ENCODE assay signal across 8 cellular contexts in the genomic region with DNA sequence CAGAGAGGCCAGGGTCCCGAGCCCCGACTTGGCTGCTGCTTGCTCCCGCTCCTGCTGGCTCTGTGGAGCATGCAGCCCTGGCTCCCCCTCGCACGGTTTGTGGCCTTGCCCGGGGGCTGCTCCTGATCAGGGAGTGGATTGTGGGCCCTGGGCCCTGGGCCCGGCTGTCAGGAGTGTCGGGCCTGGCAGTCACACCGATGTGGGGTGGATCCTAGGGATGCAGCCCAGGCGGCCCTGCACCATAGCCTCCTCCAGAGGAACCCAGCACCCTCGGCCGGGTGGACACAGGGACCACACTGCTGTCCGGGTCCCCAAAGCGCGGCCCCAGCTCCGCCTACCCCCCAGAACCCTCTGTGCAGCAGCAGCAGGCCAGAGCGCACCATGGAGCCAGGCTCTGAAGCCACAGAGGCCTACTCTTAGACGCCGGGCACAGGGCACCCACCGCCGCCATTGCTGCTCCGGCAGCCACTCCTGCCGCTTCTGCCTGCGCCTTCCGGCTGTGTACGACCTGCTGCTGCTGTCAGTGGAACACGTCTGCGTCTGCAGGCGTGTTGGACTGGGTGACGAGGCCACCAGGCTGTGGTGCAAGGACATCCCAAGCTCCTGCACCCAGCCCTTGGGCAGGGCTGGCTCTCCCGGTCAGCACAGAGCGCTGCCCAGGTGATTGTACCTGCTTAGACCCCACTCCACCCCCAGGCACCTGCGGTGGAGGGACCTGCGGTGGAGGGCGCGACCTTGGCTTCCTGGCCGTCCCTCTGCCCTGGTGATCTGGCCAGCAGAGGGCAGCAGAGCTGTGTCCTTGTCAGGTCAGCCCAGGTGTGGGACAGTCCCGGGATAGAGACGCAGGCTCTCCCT. TPM values are rescaled to one million over a fixed set of nuclear protein-coding genes. Genes with fewer than 3 reads are reported as not detected.
DNase-seq lines count a peak whose midpoint lies in the region; ATAC-seq and TF ChIP-seq lines count a peak whose summit lies in the region.

No MANE protein-coding gene starts in this region.

- H3K79me2 ChIP-seq in MM.1S (ENCODE audit: low read length) = peaks cover 80% of the 10 kb centered on the region

- no peaks in the 10 kb centered on the region for H3F3A ChIP-seq in MM.1S (ENCODE audit: insufficient read depth, low read length)

- no peak overlapping the region for H2AFZ ChIP-seq in MM.1S (ENCODE audit: low read length)

- peak; percentile 99 for TF ChIP-seq CTCF in MM.1S (IDR thresholded peaks at IDR 0.05; ENCODE audit: low read length)

- H3K9ac ChIP-seq in MM.1S (ENCODE audit: low read length) = no peak overlapping the region

- no peaks in the 10 kb centered on the region for H3K4me1 ChIP-seq in MM.1S (ENCODE audit: low read length)

- no peak overlapping the region for H3K4me2 ChIP-seq in MM.1S (ENCODE audit: low read depth, low read length)

- no peaks in the 10 kb centered on the region for H3K9me2 ChIP-seq in MM.1S (replicated peaks; ENCODE audit: insufficient read depth, low read length)

- TF ChIP-seq POLR2A in GM18505 (IDR thresholded peaks at IDR 0.05; ENCODE audit: borderline replicate concordance, extremely low read depth, insufficient read depth, insufficient read length) = no peak

- H3K27ac ChIP-seq in MM.1S (ENCODE audit: low read length) = no peak overlapping the region

- DNase-seq in SHP77 (lab: John Stamatoyannopoulos, UW) = peak; percentile 45 to 46
- DNase-seq in SHP77 treated with DMSO at 0.1 percent for 48 hours (lab: John Stamatoyannopoulos, UW) = no peak
- peak; percentile 80 for DNase-seq in MM.1S
- peak; percentile 77 for DNase-seq in activated CD4-positive, alpha-beta T cell treated with anti-CD3 and anti-CD28 coated beads for 24 hours (ENCODE audit: low read depth in 2 of 2)
- DNase-seq in cerebellar nuclear complex (lab: John Stamatoyannopoulos, UW) = peak; percentile 13 to 57
- DNase-seq in left lobe of liver (ENCODE audit: low spot score) = peak; percentile 87
- peak; percentile 62 to 81 (median 66) for DNase-seq in stimulated activated CD4-positive, alpha-beta T cell treated with anti-CD3 and anti-CD28 coated beads, TNF-alpha, amount 100 ng/mL, for 1 hour (ENCODE audit: low read depth in 3 of 3, low spot score in 1 of 3)

- H3K4me3 ChIP-seq in MM.1S (ENCODE audit: low read length) = no peak overlapping the region

- H3K36me3 ChIP-seq in MM.1S (replicated peaks; ENCODE audit: insufficient read depth, low read length) = no peaks in the 10 kb centered on the region

- peaks cover 10% of the 10 kb centered on the region for H4K20me1 ChIP-seq in MM.1S (ENCODE audit: insufficient read depth, low read length)

- ATAC-seq in left lobe of liver = peak; percentile 79
- ATAC-seq in GM18505 (IDR thresholded peaks at IDR 0.05; ENCODE audit: unreplicated experiment) = no peak

- no peaks in the 10 kb centered on the region for H3K9me3 ChIP-seq in MM.1S (replicated peaks; ENCODE audit: insufficient read depth, low read length)

- no peaks in the 10 kb centered on the region for H3K27me3 ChIP-seq in MM.1S (replicated peaks; ENCODE audit: insufficient read depth, low read length)

RNA-seq across cellular contexts. Expression of a gene that starts 9.6 kb away (rescaled TPM):
- total RNA-seq in left lobe of liver = 19.1 TPM

RNA-seq across cellular contexts. Expression of a gene that starts 28.7 kb away (rescaled TPM):
- total RNA-seq in left lobe of liver = 13.6 TPM
